Comparison of ENCODE assay signal across 8 cellular contexts in the genomic region with DNA sequence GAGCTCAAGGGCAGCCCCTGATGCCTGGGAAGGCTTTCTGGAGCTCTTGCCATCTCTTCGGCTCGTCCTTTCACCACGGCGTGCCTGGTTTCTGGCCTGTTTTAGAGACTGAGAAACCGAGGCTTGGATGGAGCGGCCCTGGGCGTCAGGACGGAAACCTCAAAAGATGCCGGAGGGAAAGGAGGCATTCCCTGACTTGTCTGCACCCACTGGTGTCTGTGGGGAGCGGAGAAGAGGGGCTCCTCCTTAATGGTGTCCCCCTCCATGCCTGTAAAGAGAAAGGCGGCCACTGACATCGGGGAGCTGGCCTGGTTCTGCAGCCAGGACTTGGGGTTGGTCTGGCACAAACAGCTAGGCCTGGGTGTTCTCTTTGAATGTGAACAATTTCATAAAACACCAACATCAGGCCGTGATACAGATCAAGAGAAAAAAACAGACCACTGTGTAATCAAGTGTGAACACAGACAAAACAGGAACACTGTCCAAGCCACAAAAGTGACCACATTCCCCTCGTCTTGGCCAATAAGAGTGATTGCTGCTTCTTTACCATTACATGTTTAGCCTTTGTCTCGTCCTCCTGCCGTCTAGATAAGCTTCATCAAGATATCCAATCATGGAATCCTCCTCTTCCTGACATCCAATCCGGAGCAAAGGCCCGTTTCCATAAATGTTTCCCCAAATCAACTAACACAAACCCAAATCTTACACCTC. TPM values are rescaled to one million over a fixed set of nuclear protein-coding genes. Genes with fewer than 3 reads are reported as not detected.
A peak's percentile ranks its signal among the peaks of the same experiment; 100 is the strongest.
DNase-seq lines count a peak whose midpoint lies in the region; ATAC-seq and TF ChIP-seq lines count a peak whose summit lies in the region.

No MANE protein-coding gene starts in this region.

- TF ChIP-seq CTCF in astrocyte of the cerebellum (IDR thresholded peaks at IDR 0.05; ENCODE audit: low read depth, low read length, missing control alignments) (no peak), right lobe of liver (IDR thresholded peaks at IDR 0.05) (no peak), upper lobe of right lung (IDR thresholded peaks at IDR 0.05) (no peak)

- H3K4me1 ChIP-seq in right lobe of liver (peaks cover 0 to 15% (median 7%) of the 10 kb centered on the region in 4 donors), upper lobe of right lung (peaks cover 25% of the 10 kb centered on the region)

- intact Hi-C loops in right lobe of liver (cut with DNase I) (no loop called here), upper lobe of right lung (cut with DNase I) (no loop called here)

- peak overlapping the region; percentile 69 for H3K4me3 ChIP-seq in Jurkat, Clone E6-1 (ENCODE audit: low read length)
- H3K4me3 ChIP-seq in astrocyte of the cerebellum (ENCODE audit: low read depth, low read length) (peak overlapping the region; percentile 70), right lobe of liver (peak overlapping the region; percentile 38 to 97 (median 53)), upper lobe of right lung (peak overlapping the region; percentile 74)

- WGBS in right lobe of liver (ENCODE audit: insufficient coverage, low coverage, low lambda C conversion rate, missing lambda C conversion rate) = 48% methylated on average over 10 of the region's 18 CpGs

- peaks cover 6% of the 10 kb centered on the region for H3K36me3 Mint-ChIP-seq in T-helper 1 cell treated with Interleukin-12 subunit alpha and Interleukin-12 subunit beta and Interleukin-4 antibody, amounts not matched to agents 30 μg/mL and 1 μg/mL, for 36 hours (ENCODE audit: low read depth)

- DNase-seq in T-helper 1 cell (no peak), astrocyte of the cerebellum (ENCODE audit: low read depth) (peak; percentile 37), right lobe of liver (no peak), upper lobe of right lung (no peak), occipital lobe (lab: John Stamatoyannopoulos, UW) (no peak)
- no peak for DNase-seq in Jurkat, Clone E6-1 (ENCODE audit: low read depth, low spot score)

- H3K4me1 Mint-ChIP-seq in T-helper 1 cell treated with Interleukin-12 subunit alpha and Interleukin-12 subunit beta and Interleukin-4 antibody, amounts not matched to agents 30 μg/mL and 1 μg/mL, for 36 hours (ENCODE audit: low read depth) = peaks cover 25% of the 10 kb centered on the region

- ATAC-seq in right lobe of liver (peak in 3 of 4 donors; percentile 4 to 48 (median 21)), upper lobe of right lung (no peak), GM19324 (IDR thresholded peaks at IDR 0.05; ENCODE audit: low FRiP score, unreplicated experiment) (no peak)

- peak overlapping the region; percentile 83 for H3K4me3 Mint-ChIP-seq in T-helper 1 cell treated with Interleukin-12 subunit alpha and Interleukin-12 subunit beta and Interleukin-4 antibody, amounts not matched to agents 30 μg/mL and 1 μg/mL, for 36 hours

- no peak for TF ChIP-seq POLR2A in right lobe of liver (IDR thresholded peaks at IDR 0.05)

- in situ Hi-C loops in astrocyte of the cerebellum (cut with HindIII; ENCODE audit: low sequenced_read_pairs) = no loop called here

- H3K36me3 ChIP-seq in right lobe of liver (no peaks in the 10 kb centered on the region), upper lobe of right lung (no peaks in the 10 kb centered on the region)

- H3K27ac ChIP-seq in right lobe of liver = peak overlapping the region; percentile 67 to 92 (median 72)
- peak overlapping the region; percentile 89 for H3K27ac ChIP-seq in upper lobe of right lung

- H3K27ac Mint-ChIP-seq in T-helper 1 cell treated with Interleukin-12 subunit alpha and Interleukin-12 subunit beta and Interleukin-4 antibody, amounts not matched to agents 30 μg/mL and 1 μg/mL, for 36 hours = peak overlapping the region; percentile 89

- H3K27me3 Mint-ChIP-seq in T-helper 1 cell treated with Interleukin-12 subunit alpha and Interleukin-12 subunit beta and Interleukin-4 antibody, amounts not matched to agents 30 μg/mL and 1 μg/mL, for 36 hours (ENCODE audit: low read depth) = peaks cover 4% of the 10 kb centered on the region

- H3K27me3 ChIP-seq in right lobe of liver (no peaks in the 10 kb centered on the region), upper lobe of right lung (no peaks in the 10 kb centered on the region)

- H3K9me3 Mint-ChIP-seq in T-helper 1 cell treated with Interleukin-12 subunit alpha and Interleukin-12 subunit beta and Interleukin-4 antibody, amounts not matched to agents 30 μg/mL and 1 μg/mL, for 36 hours = no peaks in the 10 kb centered on the region

- H3K9me3 ChIP-seq in right lobe of liver (no peaks in the 10 kb centered on the region), upper lobe of right lung (no peaks in the 10 kb centered on the region)

RNA-seq across cellular contexts. Expression of gene ILKAP, which starts 0.6 kb away (rescaled TPM):
- polyA plus RNA-seq in Jurkat, Clone E6-1 (2012; ENCODE audit: insufficient read depth, insufficient read length) = 50.6 TPM
- total RNA-seq in right lobe of liver (10 to 100 TPM in 5 of 6 experiments, 1 to 10 TPM in 1; 9.8 to 24.3 (median 16.8) TPM), upper lobe of right lung (47.2 TPM), occipital lobe (78.3 TPM)

RNA-seq across cellular contexts. Expression of gene HES6, which starts 35.7 kb away (rescaled TPM):
- polyA plus RNA-seq in Jurkat, Clone E6-1 (2012; ENCODE audit: insufficient read depth, insufficient read length) = 42.2 TPM
- total RNA-seq in right lobe of liver (1 to 10 TPM; 1.7 to 8.3 (median 3.8) TPM), upper lobe of right lung (7.3 TPM), occipital lobe (80.8 TPM)

RNA-seq across cellular contexts. Expression of gene ERFE, which starts 45.4 kb away (rescaled TPM):
- 8.5 TPM for polyA plus RNA-seq in Jurkat, Clone E6-1 (2012; ENCODE audit: insufficient read depth, insufficient read length)
- total RNA-seq in right lobe of liver (1 to 10 TPM in 1 of 6 experiments, under 1 TPM in 2, not detected in 3; 0.27 to 1.4 (median 0.31) TPM), upper lobe of right lung (not detected), occipital lobe (1.6 TPM)

Comparison
In these comparisons a context has a peak if more than half of its experiments do, and no peak if none do; other contexts are left out.
1. ATAC-seq: peak in right lobe of liver (3 of 4); none in upper lobe of right lung (single experiment) and GM19324 (single experiment).
2. Peak in every context shown above with its lines, with median percentiles within 50 percentile points of each other: H3K4me3 ChIP-seq.